ENCODE assay signal across 8 cellular contexts in genomic region chr9:95510610-95511231, GRCh38. TPM values are rescaled to one million over a fixed set of nuclear protein-coding genes. Genes with fewer than 3 reads are reported as not detected.
DNase-seq lines count a peak whose midpoint lies in the region; ATAC-seq, FAIRE-seq and TF ChIP-seq lines count a peak whose summit lies in the region.

No MANE protein-coding gene starts in this region.

- no peaks in the 10 kb centered on the region for H3K27me3 ChIP-seq in left ventricle myocardium inferior (ENCODE audit: low read depth)

- peak overlapping the region; percentile 96 for H3K4me3 ChIP-seq in left ventricle myocardium inferior
- H3K4me3 ChIP-seq in urinary bladder (ENCODE audit: low read depth, low read length) = peak overlapping the region; percentile 100

- peak; percentile 45 for ATAC-seq in HG02759 (IDR thresholded peaks at IDR 0.05; ENCODE audit: unreplicated experiment)

- FAIRE-seq in GM12891 (lab: Jason Lieb, UNC) = peak; percentile 74

- no peak for TF ChIP-seq CTCF in left ventricle myocardium inferior (IDR thresholded peaks at IDR 0.05; ENCODE audit: borderline replicate concordance)

- H3K4me1 ChIP-seq in left ventricle myocardium inferior (peaks cover 60% of the 10 kb centered on the region), urinary bladder (ENCODE audit: insufficient read depth) (no peaks in the 10 kb centered on the region)

- H3K36me3 ChIP-seq in left ventricle myocardium inferior (no peaks in the 10 kb centered on the region), urinary bladder (ENCODE audit: insufficient read depth) (no peaks in the 10 kb centered on the region)

- intact Hi-C loops in left ventricle myocardium inferior (cut with micrococcal nuclease) (no loop called here), posterior vena cava (cut with DNase I) (no loop called here)

- no peak for TF ChIP-seq POLR2A in GM12891 (IDR thresholded peaks at IDR 0.05; ENCODE audit: low read depth, low read length)

- peaks cover 74% of the 10 kb centered on the region for H3K27me3 Mint-ChIP-seq in T-helper 1 cell treated with Interleukin-12 subunit alpha and Interleukin-12 subunit beta and Interleukin-4 antibody, amounts not matched to agents 30 μg/mL and 1 μg/mL, for 36 hours (ENCODE audit: low read depth)

- H3K4me1 Mint-ChIP-seq in T-helper 1 cell treated with Interleukin-12 subunit alpha and Interleukin-12 subunit beta and Interleukin-4 antibody, amounts not matched to agents 30 μg/mL and 1 μg/mL, for 36 hours (ENCODE audit: low read depth) = peaks cover 32% of the 10 kb centered on the region

- under 1% methylated on average over 74 of the region's 78 CpGs for WGBS in urinary bladder

- no peaks in the 10 kb centered on the region for H3K9me3 ChIP-seq in left ventricle myocardium inferior (replicated peaks)

- peak overlapping the region; percentile 88 for H3K4me3 Mint-ChIP-seq in T-helper 1 cell treated with Interleukin-12 subunit alpha and Interleukin-12 subunit beta and Interleukin-4 antibody, amounts not matched to agents 30 μg/mL and 1 μg/mL, for 36 hours

- H3K27ac ChIP-seq in angular gyrus (ENCODE audit: low read depth, low read length) (peak overlapping the region; percentile 80), left ventricle myocardium inferior (replicated peaks) (peak overlapping the region; percentile 99), urinary bladder (ENCODE audit: low read depth) (peak overlapping the region; percentile 88)

- no peaks in the 10 kb centered on the region for H3K9me3 Mint-ChIP-seq in T-helper 1 cell treated with Interleukin-12 subunit alpha and Interleukin-12 subunit beta and Interleukin-4 antibody, amounts not matched to agents 30 μg/mL and 1 μg/mL, for 36 hours

- peak overlapping the region; percentile 80 for H3K27ac Mint-ChIP-seq in T-helper 1 cell treated with Interleukin-12 subunit alpha and Interleukin-12 subunit beta and Interleukin-4 antibody, amounts not matched to agents 30 μg/mL and 1 μg/mL, for 36 hours

- DNase-seq in GM12891 (ENCODE audit: insufficient read length, low spot score) = peak; percentile 70
- peak; percentile 62 for DNase-seq in NCI-H1436 treated with DMSO at 0.1 percent for 48 hours (lab: John Stamatoyannopoulos, UW)
- peak; percentile 90 for DNase-seq in left ventricle myocardium inferior
- DNase-seq in posterior vena cava (ENCODE audit: low spot score) = peak; percentile 96

- peaks cover 6% of the 10 kb centered on the region for H3K36me3 Mint-ChIP-seq in T-helper 1 cell treated with Interleukin-12 subunit alpha and Interleukin-12 subunit beta and Interleukin-4 antibody, amounts not matched to agents 30 μg/mL and 1 μg/mL, for 36 hours (ENCODE audit: low read depth)

TF ChIP-seq in GM12891, 5 proteins besides CTCF, POLR2A, EP300 and RAD21:
- TF ChIP-seq TAF1 (IDR thresholded peaks at IDR 0.05; ENCODE audit: low read depth, low read length) (peak; percentile 15; the same call in 1 of the 2 replicates), PAX5 (IDR thresholded peaks at IDR 0.05; ENCODE audit: insufficient read depth, low read length, severe bottlenecking) (no peak), POU2F2 (IDR thresholded peaks at IDR 0.05; ENCODE audit: low read depth, low read length) (no peak)

RNA-seq across cellular contexts. Expression of gene PTCH1, which starts 6.0 kb away (rescaled TPM):
- polyA plus RNA-seq in GM12891 (2012; ENCODE audit: low read depth, missing spikeins) = 2.7 TPM
- 6.6 TPM for total RNA-seq in left ventricle myocardium inferior
- total RNA-seq in posterior vena cava = 10 to 100 TPM in 1 of 2 donors, 1 to 10 TPM in 1; 4.6 to 13.2 TPM
- total RNA-seq in urinary bladder = 48.0 TPM
- 30.1 TPM for polyA plus RNA-seq in urinary bladder

Comparison
In these comparisons a context has a peak if more than half of its experiments do, and no peak if none do; other contexts are left out.
1. Peak in every context shown above with its lines: DNase-seq, ATAC-seq, H3K4me3 ChIP-seq and H3K27ac ChIP-seq.